Comparison of ENCODE assay signal across 1 cellular context in genomic region chr10:76086571-76087260, GRCh38.
TF ChIP-seq lines count a peak whose summit lies in the region.

No MANE protein-coding gene starts in this region.

TF ChIP-seq in HEK293, 187 proteins besides CTCF, POLR2A, EP300 and RAD21 (continued from another document and continues in another):
- TF ChIP-seq ZBTB48 (tag by site-specific recombination; IDR thresholded peaks at IDR 0.05) (no peak; the same call in 1 of the 2 replicates), ZFP69B (tag by site-specific recombination; IDR thresholded peaks at IDR 0.05) (0 out of 2 replicates have a peak, but pooled peaks have one; percentile 26), ZNF157 (tag by site-specific recombination; IDR thresholded peaks at IDR 0.05) (no peak), YY2 (tag by site-specific recombination; IDR thresholded peaks at IDR 0.05) (0 out of 2 replicates have a peak, but pooled peaks have one; percentile 10), ZBTB11 (tag by site-specific recombination; conservative IDR thresholded peaks at IDR 0.05; ENCODE audit: low read depth) (no peak), ZNF138 (tag by site-specific recombination; IDR thresholded peaks at IDR 0.05; ENCODE audit: borderline replicate concordance) (no peak), ZNF18 (tag by site-specific recombination; IDR thresholded peaks at IDR 0.05) (peak; percentile 57), GLIS1 (tag by site-specific recombination; IDR thresholded peaks at IDR 0.05) (peak; percentile 66), ZNF529 (tag by site-specific recombination; IDR thresholded peaks at IDR 0.05; ENCODE audit: insufficient replicate concordance) (peak; percentile 10), ZNF610 (tag by site-specific recombination; IDR thresholded peaks at IDR 0.05; ENCODE audit: borderline replicate concordance) (no peak), ZNF580 (tag by site-specific recombination; IDR thresholded peaks at IDR 0.05) (peak; percentile 75; the same call in 1 of the 2 replicates), ZNF112 (tag by site-specific recombination; IDR thresholded peaks at IDR 0.05) (no peak), ZNF175 (tag by site-specific recombination; IDR thresholded peaks at IDR 0.05) (no peak), HOXA7 (CRISPR knock-in tag; IDR thresholded peaks at IDR 0.05; ENCODE audit: borderline replicate concordance) (no peak), PRDM6 (tag by site-specific recombination; IDR thresholded peaks at IDR 0.05) (peak; percentile 89), ZNF223 (tag by site-specific recombination; IDR thresholded peaks at IDR 0.05) (no peak), BCL11B (tag by site-specific recombination; IDR thresholded peaks at IDR 0.05; ENCODE audit: low read depth) (peak; percentile 14; the same call in 1 of the 2 replicates), ZNF658 (tag by site-specific recombination; IDR thresholded peaks at IDR 0.05) (no peak), PRDM10 (tag by site-specific recombination; IDR thresholded peaks at IDR 0.05) (peak; percentile 22; the same call in 1 of the 2 replicates), ZNF366 (tag by site-specific recombination; conservative IDR thresholded peaks at IDR 0.05) (peak; percentile 87), ZNF433 (tag by site-specific recombination; IDR thresholded peaks at IDR 0.05; ENCODE audit: low read depth) (no peak), ZBTB44 (tag by site-specific recombination; IDR thresholded peaks at IDR 0.05) (peak; percentile 40; the same call in 1 of the 2 replicates), GLI2 (tag by site-specific recombination; IDR thresholded peaks at IDR 0.05; ENCODE audit: borderline replicate concordance, low read depth) (no peak; the same call in 1 of the 2 replicates), ZSCAN30 (tag by site-specific recombination; IDR thresholded peaks at IDR 0.05) (peak; percentile 71), ZFP37 (tag by site-specific recombination; IDR thresholded peaks at IDR 0.05) (no peak), TCF7L2 (IDR thresholded peaks at IDR 0.05; ENCODE audit: borderline replicate concordance, low read depth, low read length) (no peak), ZNF518A (tag by site-specific recombination; conservative IDR thresholded peaks at IDR 0.05; ENCODE audit: low read depth) (0 out of 2 replicates have a peak, but pooled peaks have one; percentile 21), ZNF561 (tag by site-specific recombination; IDR thresholded peaks at IDR 0.05; ENCODE audit: borderline replicate concordance) (peak; percentile 89), ZNF37A (tag by site-specific recombination; IDR thresholded peaks at IDR 0.05) (no peak), ZNF513 (tag by site-specific recombination; IDR thresholded peaks at IDR 0.05) (peak; percentile 47; the same call in 1 of the 2 replicates), ZNF362 (tag by site-specific recombination; IDR thresholded peaks at IDR 0.05) (no peak; the same call in 1 of the 2 replicates), ZNF792 (tag by site-specific recombination; IDR thresholded peaks at IDR 0.05) (no peak), WT1 (tag by site-specific recombination; IDR thresholded peaks at IDR 0.05) (peak; percentile 73), ZNF558 (tag by site-specific recombination; IDR thresholded peaks at IDR 0.05) (peak; percentile 40; the same call in 1 of the 2 replicates), EGR2 (tag by site-specific recombination; IDR thresholded peaks at IDR 0.05; ENCODE audit: low read depth) (peak; percentile 44; the same call in 1 of the 2 replicates), SP2 (tag by site-specific recombination; IDR thresholded peaks at IDR 0.05) (0 out of 2 replicates have a peak, but pooled peaks have one; percentile 25), ZSCAN16 (tag by site-specific recombination; IDR thresholded peaks at IDR 0.05) (no peak), SP7 (tag by site-specific recombination; IDR thresholded peaks at IDR 0.05) (peak; percentile 91), ZNF266 (tag by site-specific recombination; IDR thresholded peaks at IDR 0.05; ENCODE audit: low read depth) (no peak), ZBTB17 (tag by site-specific recombination; IDR thresholded peaks at IDR 0.05) (peak; percentile 49)
